ENCODE assay signal across 25 cellular contexts in the genomic region with DNA sequence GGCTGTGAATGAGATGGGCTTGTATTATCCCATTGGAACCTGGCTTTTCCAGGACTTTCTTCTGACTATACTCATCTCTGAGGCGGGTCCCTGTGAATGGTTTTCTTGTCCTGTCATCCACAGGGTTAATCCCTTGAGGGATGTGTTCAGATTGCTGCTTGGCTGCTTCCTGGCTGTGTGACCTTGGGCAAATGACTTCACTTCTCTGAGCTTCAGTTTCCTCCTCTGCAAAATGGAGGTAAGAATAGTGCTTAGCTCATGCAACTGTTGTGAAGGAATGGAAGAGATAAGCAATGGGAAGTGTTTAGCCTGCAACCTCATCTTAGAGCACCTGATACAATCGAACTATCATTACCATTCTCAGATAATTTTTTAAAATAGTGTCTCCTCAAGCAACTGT.
"Had no signal": no experiment of that assay in that cellular context is flagged by ENCODE, and none has a peak within 500 bp of the region (broad histone marks: within the 10 kb centered on the region; RNA-seq: fewer than 3 reads in every experiment).

No MANE protein-coding gene starts in this region.

- H3K27ac ChIP-seq: colonic mucosa, dorsolateral prefrontal cortex, esophagus squamous epithelium, gastroesophageal sphincter, heart left ventricle, ovary, prostate gland, spleen, thyroid gland, upper lobe of right lung had no signal

- H3K4me3 ChIP-seq: colonic mucosa, dorsolateral prefrontal cortex, esophagus squamous epithelium, gastroesophageal sphincter, heart left ventricle, ovary, prostate gland, spleen, thyroid gland, upper lobe of right lung had no signal

- H3K27me3 Mint-ChIP-seq: activated CD8-positive, alpha-beta memory T cell treated with anti-CD3 and anti-CD28 coated beads, Interleukin-2, amount 10 ng/mL, durations not matched to agents 7 days and 5 days had no signal

- H3K27ac Mint-ChIP-seq: natural killer cell treated with Interleukin-12 subunit alpha and Interleukin-12 subunit beta and Interleukin-15 and Interleukin-18, amount 100 ng/mL, for 72 hours; T-cell had no signal

- FAIRE-seq: bronchial epithelial cell had no signal

- ATAC-seq: activated CD8-positive, alpha-beta memory T cell treated with anti-CD3 and anti-CD28 coated beads, Interleukin-2, amount 10 ng/mL, durations not matched to agents 7 days and 5 days; activated naive CD4-positive, alpha-beta T cell treated with anti-CD3 and anti-CD28 coated beads, Interleukin-2, amount 50 U/mL, for 72 hours; gastroesophageal sphincter; heart left ventricle; left cardiac atrium; natural killer cell treated with Interleukin-12 subunit alpha and Interleukin-12 subunit beta and Interleukin-15 and Interleukin-18, amount 100 ng/mL, for 72 hours; T-cell; upper lobe of right lung had no signal

- H3K9me3 ChIP-seq: colonic mucosa, esophagus squamous epithelium, gastroesophageal sphincter, ovary, prostate gland, spleen, thyroid gland, upper lobe of right lung had no signal

- H3K4me3 Mint-ChIP-seq: activated CD8-positive, alpha-beta memory T cell treated with anti-CD3 and anti-CD28 coated beads, Interleukin-2, amount 10 ng/mL, durations not matched to agents 7 days and 5 days; natural killer cell treated with Interleukin-12 subunit alpha and Interleukin-12 subunit beta and Interleukin-15 and Interleukin-18, amount 100 ng/mL, for 72 hours; T-cell had no signal

- H3K4me1 ChIP-seq: colonic mucosa, gastroesophageal sphincter, prostate gland, thyroid gland had no signal

- DNase-seq: activated CD4-positive, CD25-positive, alpha-beta regulatory T cell; activated CD8-positive, alpha-beta memory T cell treated with anti-CD3 and anti-CD28 coated beads, Interleukin-2, amount 10 ng/mL, durations not matched to agents 7 days and 5 days; activated T-cell treated with anti-CD3 and anti-CD28 coated beads for 4 hours; amygdala; colonic mucosa; dorsolateral prefrontal cortex; esophagus squamous epithelium; heart left ventricle; islet precursor cell; left cardiac atrium; midbrain; ovary; spleen; stimulated activated CD4-positive, alpha-beta T cell treated with anti-CD3 and anti-CD28 coated beads, Interleukin-4, amount 100 ng/mL, for 1 hour; stimulated activated naive CD4-positive, alpha-beta T cell treated with Interleukin-2 at 50 U/mL for 16 hours; substantia nigra; T-cell; thyroid gland; upper lobe of right lung had no signal

- H3K36me3 Mint-ChIP-seq: activated CD8-positive, alpha-beta memory T cell treated with anti-CD3 and anti-CD28 coated beads, Interleukin-2, amount 10 ng/mL, durations not matched to agents 7 days and 5 days; natural killer cell treated with Interleukin-12 subunit alpha and Interleukin-12 subunit beta and Interleukin-15 and Interleukin-18, amount 100 ng/mL, for 72 hours; T-cell had no signal

- H3K9me3 Mint-ChIP-seq: activated T-helper 2 cell treated with anti-CD3 and anti-CD28 coated beads, Interferon-gamma antibody, Interleukin-2, Interleukin-4, amounts not matched to agents 10 μg/mL and 5 μg/mL and 100 μg/mL, durations not matched to agents 14 hours and 24 hours and 36 hours; natural killer cell treated with Interleukin-12 subunit alpha and Interleukin-12 subunit beta and Interleukin-15 and Interleukin-18, amount 100 ng/mL, for 72 hours; T-cell had no signal
